Comparison of ENCODE assay signal across 10 cellular contexts in the genomic region with DNA sequence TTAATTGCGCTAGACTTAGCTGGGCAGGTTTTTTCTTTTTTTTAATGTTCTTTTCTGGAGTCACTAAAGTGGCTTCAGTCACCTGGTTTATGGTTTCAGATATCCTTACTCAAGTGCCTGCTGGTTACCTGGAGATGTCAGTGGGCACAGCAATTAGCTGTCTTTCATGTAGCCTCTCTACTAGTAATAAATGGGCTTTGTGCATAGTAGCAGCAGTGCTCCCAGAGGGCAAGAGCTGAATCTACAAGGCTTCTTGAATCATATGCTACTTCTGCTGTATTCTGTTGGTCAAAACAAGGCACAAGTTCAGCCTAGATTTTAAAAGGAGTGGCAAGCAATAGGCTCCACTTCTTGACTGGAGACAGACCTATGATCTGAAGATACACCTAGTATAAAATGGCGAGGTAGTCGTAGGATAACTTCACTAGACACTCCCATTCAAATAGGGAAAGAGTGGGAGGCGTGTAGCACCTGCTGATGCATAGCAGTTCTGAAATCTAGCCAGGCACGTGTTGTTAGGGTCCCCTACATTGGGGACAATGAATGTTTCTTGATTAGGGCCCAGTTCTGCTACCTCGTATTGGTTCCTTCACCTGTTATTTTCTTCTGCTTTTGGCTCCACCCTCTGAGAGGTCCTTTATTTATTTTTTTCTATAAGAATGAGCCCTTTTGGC. TPM values are rescaled to one million over a fixed set of nuclear protein-coding genes. Genes with fewer than 3 reads are reported as not detected.
DNase-seq lines count a peak whose midpoint lies in the region; ATAC-seq and TF ChIP-seq lines count a peak whose summit lies in the region.
"Had no signal": no experiment of that assay in that cellular context is flagged by ENCODE, and none has a peak within 500 bp of the region (broad histone marks: within the 10 kb centered on the region; RNA-seq: fewer than 3 reads in every experiment).

No MANE protein-coding gene starts in this region.

- DNase-seq in AML-193 (lab: John Stamatoyannopoulos, UW) (peak; percentile 31 to 34), NCI-H1436 (lab: John Stamatoyannopoulos, UW) (peak; percentile 85), activated B cell treated with CpG ODN at 0.5 μM for 24 hours (no peak), DMS153 treated with DMSO at 0.1 percent for 48 hours (lab: John Stamatoyannopoulos, UW; ENCODE audit: unreplicated experiment) (no peak), activated gamma-delta T cell (lab: John Stamatoyannopoulos, UW) (no peak)
- DNase-seq: activated naive CD8-positive, alpha-beta T cell treated with anti-CD3 and anti-CD28 coated beads, Interleukin-2, amount 10 ng/mL, durations not matched to agents 7 days and 5 days; T-helper 2 cell had no signal

- peak; percentile 37 for ATAC-seq in activated B cell treated with CpG ODN at 0.5 μM for 24 hours (ENCODE audit: low read depth)
- ATAC-seq in GM21529 (IDR thresholded peaks at IDR 0.05; ENCODE audit: unreplicated experiment): no peak
- ATAC-seq in HG02678 (IDR thresholded peaks at IDR 0.05; ENCODE audit: unreplicated experiment): no peak

- no peak overlapping the region for H3K4me3 Mint-ChIP-seq in activated B cell treated with CpG ODN at 0.5 μM for 24 hours
- H3K4me3 Mint-ChIP-seq: activated naive CD8-positive, alpha-beta T cell treated with anti-CD3 and anti-CD28 coated beads, Interleukin-2, amount 10 ng/mL, durations not matched to agents 7 days and 5 days had no signal

- CTCF ChIA-PET in activated B cell treated with CpG ODN at 0.5 μM for 24 hours (lab: Charles Lee): no interaction called here

- H3K36me3 Mint-ChIP-seq in activated B cell treated with CpG ODN at 0.5 μM for 24 hours (ENCODE audit: low read depth): no peaks in the 10 kb centered on the region
- H3K36me3 Mint-ChIP-seq: activated naive CD8-positive, alpha-beta T cell treated with anti-CD3 and anti-CD28 coated beads, Interleukin-2, amount 10 ng/mL, durations not matched to agents 7 days and 5 days had no signal

- intact Hi-C loops in activated B cell treated with CpG ODN at 0.5 μM for 24 hours (cut with micrococcal nuclease): no loop called here

- POLR2A ChIA-PET in activated B cell treated with CpG ODN at 0.5 μM for 24 hours (lab: Charles Lee): interaction anchor here (0.6 kb wide), 1 partner anchor 174 kb away, joined by 4 read pairs; no protein-coding TSS in a partner anchor

- TF ChIP-seq CTCF in GM12873 (IDR thresholded peaks at IDR 0.05; ENCODE audit: insufficient read depth, low read depth, low read length, missing control alignments): peak; percentile 47
- no peak for TF ChIP-seq CTCF in activated B cell treated with CpG ODN at 0.5 μM for 24 hours (IDR thresholded peaks at IDR 0.05)

- peaks cover 24% of the 10 kb centered on the region for H3K4me1 Mint-ChIP-seq in activated B cell treated with CpG ODN at 0.5 μM for 24 hours

- H3K9me3 Mint-ChIP-seq in activated B cell treated with CpG ODN at 0.5 μM for 24 hours: no peaks in the 10 kb centered on the region
- H3K9me3 Mint-ChIP-seq: activated naive CD8-positive, alpha-beta T cell treated with anti-CD3 and anti-CD28 coated beads, Interleukin-2, amount 10 ng/mL, durations not matched to agents 7 days and 5 days had no signal

- peak overlapping the region; percentile 8 for H3K27ac Mint-ChIP-seq in activated B cell treated with CpG ODN at 0.5 μM for 24 hours
- H3K27ac Mint-ChIP-seq: activated naive CD8-positive, alpha-beta T cell treated with anti-CD3 and anti-CD28 coated beads, Interleukin-2, amount 10 ng/mL, durations not matched to agents 7 days and 5 days had no signal

- no peaks in the 10 kb centered on the region for H3K27me3 Mint-ChIP-seq in activated B cell treated with CpG ODN at 0.5 μM for 24 hours
- H3K27me3 Mint-ChIP-seq: activated naive CD8-positive, alpha-beta T cell treated with anti-CD3 and anti-CD28 coated beads, Interleukin-2, amount 10 ng/mL, durations not matched to agents 7 days and 5 days had no signal

RNA-seq across cellular contexts. Expression of a gene that starts 7.0 kb away (rescaled TPM):
- 8.5 and 9.6 TPM in 2 replicates for total RNA-seq in activated B cell treated with CpG ODN at 0.5 μM for 24 hours

Comparison
In these comparisons a context has a peak if more than half of its experiments do, and no peak if none do; other contexts are left out.
1. DNase-seq: peak in AML-193 (2 of 2) and NCI-H1436 (single experiment); none in activated B cell treated with CpG ODN at 0.5 μM for 24 hours (single experiment), DMS153 treated with DMSO at 0.1 percent for 48 hours (single experiment) and activated gamma-delta T cell (single experiment).